In the genomic region with DNA sequence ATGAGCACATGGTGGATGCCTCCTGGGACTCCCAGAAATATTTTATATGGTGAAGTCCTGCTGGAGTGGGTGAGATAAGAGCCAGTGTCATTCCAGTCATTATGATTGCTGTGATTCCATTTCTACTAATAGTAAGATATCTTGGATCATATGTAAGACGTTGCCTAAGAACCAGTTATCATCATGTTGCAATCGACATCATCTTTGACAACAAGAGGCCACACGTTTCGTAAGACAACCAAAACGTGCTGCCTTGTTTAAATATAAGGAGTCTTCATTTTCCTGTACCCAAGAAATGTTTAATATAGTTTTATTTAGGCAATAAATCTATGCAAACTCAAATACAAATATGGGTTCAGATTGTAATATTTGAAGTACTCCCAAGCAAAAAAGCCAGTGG, we compare ENCODE assay signal across 20 cellular contexts. TPM values are rescaled to one million over a fixed set of nuclear protein-coding genes. Genes with fewer than 3 reads are reported as not detected.
DNase-seq lines count a peak whose midpoint lies in the region; ATAC-seq, FAIRE-seq and TF ChIP-seq lines count a peak whose summit lies in the region.
"Had no signal": no experiment of that assay in that cellular context is flagged by ENCODE, and none has a peak within 500 bp of the region (broad histone marks: within the 10 kb centered on the region; RNA-seq: fewer than 3 reads in every experiment).

No MANE protein-coding gene starts in this region.

- H3K4me1 ChIP-seq in mammary epithelial cell (ENCODE audit: insufficient read depth, low read length) (no peaks in the 10 kb centered on the region), K562 (replicated peaks in 1 of 2; ENCODE audit: control insufficient read depth in 2 of 2, insufficient read depth in 2 of 2, low read length in 2 of 2) (no peaks in the 10 kb centered on the region)
- H3K4me1 ChIP-seq: BE2C, SJCRH30 had no signal

- H3K36me3 Mint-ChIP-seq in MCF 10A (ENCODE audit: insufficient read depth, unreplicated experiment) (no peaks in the 10 kb centered on the region), glutamatergic neuron (ENCODE audit: unreplicated experiment) (peaks cover 10% of the 10 kb centered on the region)

- H3K27ac Mint-ChIP-seq in MCF 10A (ENCODE audit: low read depth, unreplicated experiment): no peak overlapping the region
- H3K27ac Mint-ChIP-seq in glutamatergic neuron (ENCODE audit: unreplicated experiment): no peak overlapping the region
- H3K27ac Mint-ChIP-seq: HFFc6 had no signal

- no peak overlapping the region for H3K4me2 ChIP-seq in mammary epithelial cell (ENCODE audit: insufficient read depth, low read depth, low read length)
- no peak overlapping the region for H3K4me2 ChIP-seq in K562 (ENCODE audit: insufficient read depth, low read length)

- intact Hi-C loops in MCF 10A (cut with micrococcal nuclease) (no loop called here), mammary epithelial cell (cut with micrococcal nuclease) (no loop called here), K562 (cut with micrococcal nuclease) (no loop called here)

- TF ChIP-seq EP300 in K562 (IDR thresholded peaks at IDR 0.05; ENCODE audit: low read length): no peak

- peaks cover 4% of the 10 kb centered on the region for H3K4me1 Mint-ChIP-seq in MCF 10A (ENCODE audit: insufficient read depth, unreplicated experiment)
- no peaks in the 10 kb centered on the region for H3K4me1 Mint-ChIP-seq in glutamatergic neuron (ENCODE audit: low read depth, unreplicated experiment)

- H3K27ac ChIP-seq in mammary epithelial cell (ENCODE audit: insufficient read depth, low read depth, low read length): no peak overlapping the region
- H3K27ac ChIP-seq in K562 (ENCODE audit: extremely low read depth, low read depth, low read length): no peak overlapping the region
- H3K27ac ChIP-seq: SJCRH30 had no signal

- in situ Hi-C loops in mammary epithelial cell (cut with MboI; ENCODE audit: low sequenced_read_pairs in 2 of 2): no loop called here
- in situ Hi-C loops in K562 (cut with MboI): no loop called here

- no peaks in the 10 kb centered on the region for H4K20me1 ChIP-seq in mammary epithelial cell (ENCODE audit: insufficient read depth, low read length)
- H4K20me1 ChIP-seq in K562 (replicated peaks; ENCODE audit: control insufficient read depth, insufficient read depth, low read length): no peaks in the 10 kb centered on the region

- no peak for ATAC-seq in K562
- ATAC-seq: Panc1 had no signal

- no peak overlapping the region for H3K9ac ChIP-seq in mammary epithelial cell (ENCODE audit: insufficient read depth, low read length)
- H3K9ac ChIP-seq in K562 (ENCODE audit: insufficient read depth in 1 of 2, low read depth in 2 of 2, low read length in 2 of 2): no peak overlapping the region

- H3K9me3 Mint-ChIP-seq in MCF 10A (ENCODE audit: unreplicated experiment): no peaks in the 10 kb centered on the region
- H3K9me3 Mint-ChIP-seq in glutamatergic neuron (ENCODE audit: unreplicated experiment): peaks cover 3% of the 10 kb centered on the region
- H3K9me3 Mint-ChIP-seq: HFFc6 had no signal

- no peak overlapping the region for H3K4me3 ChIP-seq in mammary epithelial cell (replicated peaks in 1 of 3; ENCODE audit: insufficient read depth in 1 of 3, low read depth in 2 of 3, low read length in 3 of 3)
- H3K4me3 ChIP-seq in NB4 (ENCODE audit: low read depth, low read length): no peak overlapping the region
- H3K4me3 ChIP-seq in K562: no peak overlapping the region
- H3K4me3 ChIP-seq: SJCRH30 had no signal

- POLR2A ChIA-PET in MCF 10A (lab: Yijun Ruan, JAX): no interaction called here
- POLR2A ChIA-PET in K562 (lab: Yijun Ruan, JAX): no interaction called here

- H3K79me2 ChIP-seq in mammary epithelial cell (ENCODE audit: insufficient read depth, low read length): no peaks in the 10 kb centered on the region
- H3K79me2 ChIP-seq in K562 (ENCODE audit: control insufficient read depth, insufficient read depth, low read length): no peaks in the 10 kb centered on the region

- FAIRE-seq in K562 (lab: Jason Lieb, UNC): no peak
- FAIRE-seq: A204.1, D721Med had no signal

- H3K4me3 Mint-ChIP-seq in MCF 10A (ENCODE audit: unreplicated experiment) (no peak overlapping the region), glutamatergic neuron (ENCODE audit: unreplicated experiment) (no peak overlapping the region)
- H3K4me3 Mint-ChIP-seq: HFFc6 had no signal

- H2AFZ ChIP-seq in mammary epithelial cell (ENCODE audit: low read depth, low read length): no peak overlapping the region
- H2AFZ ChIP-seq in K562 (ENCODE audit: low read depth, low read length): no peak overlapping the region

- TF ChIP-seq CTCF in MCF 10A (IDR thresholded peaks at IDR 0.05; ENCODE audit: unreplicated experiment) (no peak), mammary epithelial cell (conservative IDR thresholded peaks at IDR 0.05 in 1 of 2, IDR thresholded peaks at IDR 0.05 in 1 of 2; ENCODE audit: extremely low read depth in 1 of 2, insufficient read depth in 1 of 2, low read depth in 1 of 2, low read length in 2 of 2) (no peak), NB4 (IDR thresholded peaks at IDR 0.05; ENCODE audit: low read depth, low read length) (no peak), K562 (IDR thresholded peaks at IDR 0.05 in 2 of 3, conservative IDR thresholded peaks at IDR 0.05 in 1 of 3; ENCODE audit: insufficient read depth in 2 of 3, low read depth in 1 of 3, low read length in 3 of 3) (no peak), glutamatergic neuron (IDR thresholded peaks at IDR 0.05; ENCODE audit: partially characterized antibody, unreplicated experiment) (no peak)

- dilution Hi-C loops in mammary epithelial cell (cut with HindIII; ENCODE audit: low sequenced_read_pairs): no loop called here

- CTCF ChIA-PET in MCF 10A (lab: Yijun Ruan, JAX) (no interaction called here), mammary epithelial cell (lab: Charles Lee; ENCODE audit: low non-redundant PET) (no interaction called here), K562 (lab: Yijun Ruan, JAX; ENCODE audit: low intra/inter-chr PET ratio) (no interaction called here)

- TF ChIP-seq RAD21 in K562 (CRISPR knock-in tag; conservative IDR thresholded peaks at IDR 0.05 in 1 of 2, IDR thresholded peaks at IDR 0.05 in 1 of 2): no peak

- BruUV-seq in MCF 10A (replicated peaks; lab: Mats Ljungman, UMichigan) (no TSS peak), mammary epithelial cell (replicated peaks; lab: Mats Ljungman, UMichigan) (no TSS peak), K562 (replicated peaks; lab: Mats Ljungman, UMichigan) (no TSS peak)

- 53% methylated on average over 5 of the region's 5 CpGs for WGBS in mammary epithelial cell (ENCODE audit: low coverage, missing lambda C conversion rate)
- WGBS in K562 (ENCODE audit: insufficient coverage, low coverage, missing lambda C conversion rate): 0% methylated on average over 5 of the region's 5 CpGs

- H3K27me3 ChIP-seq in mammary epithelial cell (ENCODE audit: insufficient read depth, low read length): no peaks in the 10 kb centered on the region
- H3K27me3 ChIP-seq in K562 (ENCODE audit: control insufficient read depth in 2 of 2, insufficient read depth in 2 of 2, low read length in 2 of 2): no peaks in the 10 kb centered on the region
- H3K27me3 ChIP-seq: BE2C, SJCRH30 had no signal

- H3K9me1 ChIP-seq in K562 (ENCODE audit: control insufficient read depth, insufficient read depth, low read length): no peaks in the 10 kb centered on the region

- H3K36me3 ChIP-seq in mammary epithelial cell (ENCODE audit: insufficient read depth, low read length) (no peaks in the 10 kb centered on the region), K562 (ENCODE audit: control insufficient read depth, insufficient read depth, low read length) (no peaks in the 10 kb centered on the region)
- H3K36me3 ChIP-seq: BE2C, SJCRH30 had no signal

- TF ChIP-seq POLR2A in NB4 (IDR thresholded peaks at IDR 0.05; ENCODE audit: extremely low read depth, insufficient read length): no peak
- TF ChIP-seq POLR2A in K562 (conservative IDR thresholded peaks at IDR 0.05): no peak

- H3K27me3 Mint-ChIP-seq in MCF 10A (ENCODE audit: insufficient read depth, unreplicated experiment) (no peaks in the 10 kb centered on the region), glutamatergic neuron (ENCODE audit: unreplicated experiment) (no peaks in the 10 kb centered on the region)

- DNase-seq in MCF 10A (ENCODE audit: unreplicated experiment): peak; percentile 17
- no peak for DNase-seq in mammary epithelial cell
- peak; percentile 60 for DNase-seq in NB4 (ENCODE audit: low read depth)
- no peak for DNase-seq in K562 (ENCODE audit: extremely low read depth in 1 of 4, low spot score in 3 of 4)
- DNase-seq in iris pigment epithelial cell (ENCODE audit: low read depth): peak; percentile 7
- DNase-seq in EL: no peak
- no peak for DNase-seq in HCEC 1CT
- DNase-seq in glutamatergic neuron: no peak
- DNase-seq: BE2C, DMS53, H7, HFFc6, NCI-H1417, NCI-H187, NCI-H446, NCI-H526, SJCRH30 had no signal

- H3K9me3 ChIP-seq in mammary epithelial cell (replicated peaks; ENCODE audit: insufficient read depth, low read length): no peaks in the 10 kb centered on the region
- no peaks in the 10 kb centered on the region for H3K9me3 ChIP-seq in K562 (replicated peaks; ENCODE audit: control insufficient read depth, insufficient read depth, low read depth, low read length)
- H3K9me3 ChIP-seq: BE2C, SJCRH30 had no signal

TF ChIP-seq in K562, 482 proteins besides CTCF, POLR2A, EP300 and RAD21:
- 0 out of 2 replicates have a peak, but pooled peaks have one; percentile 18 for TF ChIP-seq CEBPB (tag; IDR thresholded peaks at IDR 0.05)
- no peak for TF ChIP-seq ZNF695 (CRISPR knock-in tag; IDR thresholded peaks at IDR 0.05)

RNA-seq across cellular contexts. Expression of a gene that starts 58.4 kb away (rescaled TPM):
- total RNA-seq in MCF 10A (2022) (28.2 and 30.5 TPM in 2 replicates), mammary epithelial cell (10 to 100 TPM; 14.2 to 21.3 TPM), K562 (2014; rRNA removed) (6.8 and 9.6 TPM in 2 replicates), K562 (2014; rRNA removed; fragmentation: Illumina TruSeq; extraction: Trizol) (21.0 and 25.0 TPM in 2 replicates), K562 (2015; rRNA removed; fragmentation: Illumina TruSeq; extraction: Trizol) (17.1 and 18.4 TPM in 2 replicates), K562 (2021) (15.6 and 17.2 TPM in 2 replicates), glutamatergic neuron (ENCODE audit: unreplicated experiment) (21.4 TPM)
- polyA plus RNA-seq in mammary epithelial cell (30.2 TPM), K562 (2011; rRNA removed) (24.2 and 28.3 TPM in 2 replicates), K562 (2014; fragmentation: Illumina TruSeq; extraction: Trizol) (25.4 and 35.7 TPM in 2 replicates), K562 (2014; fragmentation: Nextera tagmentation; extraction: Ambion mirVana) (10 to 100 TPM; 22.0 to 26.9 TPM), K562 (2014; rRNA removed) (19.7 and 24.6 TPM in 2 replicates)
- polyA minus RNA-seq in mammary epithelial cell: 7.8 TPM
- 4.0 and 11.1 TPM in 2 replicates for total RNA-seq in K562 (2011; cell fraction: chromatin; rRNA removed; ENCODE audit: low replicate concordance)
- 5.8 and 5.9 TPM in 2 replicates for total RNA-seq in K562 (2011; cell fraction: nucleolus; rRNA removed)
- total RNA-seq in K562 (2011; cell fraction: nucleoplasm; rRNA removed): 8.5 and 14.4 TPM in 2 replicates
- 25.5 and 33.2 TPM in 2 replicates for polyA plus RNA-seq in K562 (2011; cell fraction: cytosol; rRNA removed)
- 6.9 and 8.4 TPM in 2 replicates for polyA plus RNA-seq in K562 (2011; cell fraction: nucleus; rRNA removed)
- 18.4 and 29.0 TPM in 2 replicates for polyA plus RNA-seq in K562 (2012)
- polyA minus RNA-seq in K562 (2011; rRNA and poly(A)+ RNA removed): 10.8 and 11.2 TPM in 2 replicates
- 6.6 and 7.7 TPM in 2 replicates for polyA minus RNA-seq in K562 (2011; cell fraction: cytosol; rRNA and poly(A)+ RNA removed)
- 2.2 and 4.0 TPM in 2 replicates for polyA minus RNA-seq in K562 (2011; cell fraction: nucleus; rRNA and poly(A)+ RNA removed)

Comparison
In these comparisons a context has a peak if more than half of its experiments do, and no peak if none do; other contexts are left out.
1. DNase-seq: peak in MCF 10A (single experiment), NB4 (single experiment) and iris pigment epithelial cell (single experiment); none in mammary epithelial cell (single experiment), K562 (0 of 4), EL (single experiment), HCEC 1CT (single experiment) and glutamatergic neuron (single experiment).